16 cellular contexts compared by ENCODE assay signal in genomic region chr6:6912841-6913240, GRCh38.
"Had no signal": no experiment of that assay in that cellular context is flagged by ENCODE, and none has a peak within 500 bp of the region (broad histone marks: within the 10 kb centered on the region; RNA-seq: fewer than 3 reads in every experiment).

No MANE protein-coding gene starts in this region.

- H3K27me3 ChIP-seq: cardiac muscle cell, suprapubic skin had no signal

- H3K4me3 ChIP-seq: cardiac muscle cell, suprapubic skin had no signal

- DNase-seq: activated B cell treated with CpG ODN at 0.5 μM for 24 hours; activated CD4-positive, alpha-beta T cell treated with anti-CD3 and anti-CD28 coated beads for 48 hours; activated CD8-positive, alpha-beta T cell treated with anti-CD3 and anti-CD28 coated beads for 36 hours; activated effector memory CD4-positive, alpha-beta T cell treated with Interleukin-2 at 50 U/mL for 16 hours; activated naive CD4-positive, alpha-beta T cell treated with anti-CD3 and anti-CD28 coated beads, Interleukin-2, amount 50 U/mL, for 16 hours; activated T-cell treated with anti-CD3 and anti-CD28 coated beads, Interleukin-2, amount 50 U/mL, for 4 hours; hypothalamus; kidney; mesendoderm; right cardiac atrium; small intestine; stimulated activated CD4-positive, alpha-beta T cell treated with anti-CD3 and anti-CD28 coated beads, Interleukin-4, amount 100 ng/mL, for 4 hours; stimulated activated naive CD8-positive, alpha-beta T cell treated with anti-CD3 and anti-CD28 coated beads, Interleukin-15, Interleukin-2, amounts not matched to agents 100 U/mL and 50 U/mL, for 24 hours had no signal

- H3K27ac ChIP-seq: cardiac muscle cell, suprapubic skin had no signal

- H3K36me3 ChIP-seq: cardiac muscle cell, suprapubic skin had no signal

- ATAC-seq: activated CD8-positive, alpha-beta T cell treated with anti-CD3 and anti-CD28 coated beads for 36 hours; activated T-cell treated with anti-CD3 and anti-CD28 coated beads, Interleukin-2, amount 50 U/mL, for 4 hours; natural killer cell treated with Interleukin-12 subunit alpha and Interleukin-12 subunit beta and Interleukin-15 and Interleukin-18, amount 100 ng/mL, for 72 hours; right cardiac atrium; stimulated activated naive CD8-positive, alpha-beta T cell treated with anti-CD3 and anti-CD28 coated beads, Interleukin-15, Interleukin-2, amounts not matched to agents 100 U/mL and 50 U/mL, for 24 hours had no signal

- H3K9me3 ChIP-seq: suprapubic skin had no signal
